1 cellular context compared by ENCODE assay signal in the genomic region with DNA sequence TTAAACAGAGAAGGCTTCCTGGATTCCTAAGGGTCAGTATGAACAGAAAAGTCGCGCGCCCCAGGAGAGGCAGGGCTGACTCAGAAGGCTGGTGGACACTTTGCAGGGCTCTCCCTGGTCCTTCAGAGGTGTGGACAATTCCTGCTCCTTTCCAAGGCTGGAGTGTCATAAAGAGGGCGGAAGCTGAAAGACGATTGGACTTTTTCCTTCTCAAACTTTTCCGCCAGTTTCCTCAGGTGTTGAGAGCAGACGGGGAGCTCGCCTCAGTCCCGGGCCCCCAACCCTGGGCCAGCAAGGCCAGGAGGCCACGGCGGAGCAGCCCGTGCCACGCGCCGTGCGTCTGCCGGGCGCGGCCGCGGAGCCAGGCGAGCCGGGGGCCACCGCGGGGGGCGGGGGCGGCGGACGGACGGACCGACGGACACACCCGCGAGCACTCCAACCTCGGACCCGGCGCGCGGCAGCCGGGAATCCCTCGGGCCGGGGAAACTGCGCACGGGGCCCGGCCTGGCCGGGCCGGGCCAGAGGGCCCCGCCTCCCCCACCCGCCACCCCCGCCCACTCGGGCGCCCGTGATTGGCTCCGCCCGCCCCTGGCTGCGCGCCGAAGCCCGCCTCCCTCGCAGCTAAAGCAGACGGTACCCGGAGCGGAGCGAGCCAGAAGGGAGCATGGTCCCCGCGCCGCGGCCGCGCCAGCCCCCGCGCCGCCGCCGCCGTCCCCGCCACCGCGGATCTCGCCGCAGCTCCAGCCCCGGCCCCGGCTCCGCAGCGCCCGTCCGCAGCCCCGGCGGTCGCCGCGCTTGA.
TF ChIP-seq lines count a peak whose summit lies in the region.

TSS of gene KLHL29 (plus strand) at position 629 of the 799 bp plus-strand sequence. CDS start 177,018 bp downstream, outside the sequence.

TF ChIP-seq in GM23338, 12 proteins besides CTCF, POLR2A, EP300 and RAD21:
- no peak for TF ChIP-seq ZNF462 (CRISPR knock-in tag; IDR thresholded peaks at IDR 0.05)
- TF ChIP-seq JUNB (IDR thresholded peaks at IDR 0.05; ENCODE audit: unreplicated experiment) = no peak
- TF ChIP-seq EZH2phosphoT487 (IDR thresholded peaks at IDR 0.05; ENCODE audit: unreplicated experiment) = no peak
- no peak for TF ChIP-seq ZNF114 (CRISPR knock-in tag; IDR thresholded peaks at IDR 0.05)
- TF ChIP-seq ZNF331 (CRISPR knock-in tag; IDR thresholded peaks at IDR 0.05; ENCODE audit: low read depth) = no peak
- peak; percentile 56; the same call in 1 of the 2 replicates for TF ChIP-seq POLR2AphosphoS5 (IDR thresholded peaks at IDR 0.05; ENCODE audit: low read depth)
- no peak for TF ChIP-seq NANOG (IDR thresholded peaks at IDR 0.05; ENCODE audit: borderline replicate concordance)
- TF ChIP-seq, protein P1, sequence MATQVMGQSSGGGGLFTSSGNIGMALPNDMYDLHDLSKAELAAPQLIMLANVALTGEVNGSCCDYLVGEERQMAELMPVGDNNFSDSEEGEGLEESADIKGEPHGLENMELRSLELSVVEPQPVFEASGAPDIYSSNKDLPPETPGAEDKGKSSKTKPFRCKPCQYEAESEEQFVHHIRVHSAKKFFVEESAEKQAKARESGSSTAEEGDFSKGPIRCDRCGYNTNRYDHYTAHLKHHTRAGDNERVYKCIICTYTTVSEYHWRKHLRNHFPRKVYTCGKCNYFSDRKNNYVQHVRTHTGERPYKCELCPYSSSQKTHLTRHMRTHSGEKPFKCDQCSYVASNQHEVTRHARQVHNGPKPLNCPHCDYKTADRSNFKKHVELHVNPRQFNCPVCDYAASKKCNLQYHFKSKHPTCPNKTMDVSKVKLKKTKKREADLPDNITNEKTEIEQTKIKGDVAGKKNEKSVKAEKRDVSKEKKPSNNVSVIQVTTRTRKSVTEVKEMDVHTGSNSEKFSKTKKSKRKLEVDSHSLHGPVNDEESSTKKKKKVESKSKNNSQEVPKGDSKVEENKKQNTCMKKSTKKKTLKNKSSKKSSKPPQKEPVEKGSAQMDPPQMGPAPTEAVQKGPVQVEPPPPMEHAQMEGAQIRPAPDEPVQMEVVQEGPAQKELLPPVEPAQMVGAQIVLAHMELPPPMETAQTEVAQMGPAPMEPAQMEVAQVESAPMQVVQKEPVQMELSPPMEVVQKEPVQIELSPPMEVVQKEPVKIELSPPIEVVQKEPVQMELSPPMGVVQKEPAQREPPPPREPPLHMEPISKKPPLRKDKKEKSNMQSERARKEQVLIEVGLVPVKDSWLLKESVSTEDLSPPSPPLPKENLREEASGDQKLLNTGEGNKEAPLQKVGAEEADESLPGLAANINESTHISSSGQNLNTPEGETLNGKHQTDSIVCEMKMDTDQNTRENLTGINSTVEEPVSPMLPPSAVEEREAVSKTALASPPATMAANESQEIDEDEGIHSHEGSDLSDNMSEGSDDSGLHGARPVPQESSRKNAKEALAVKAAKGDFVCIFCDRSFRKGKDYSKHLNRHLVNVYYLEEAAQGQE (IDR thresholded peaks at IDR 0.05; ENCODE audit: unreplicated experiment) = no peak
- peak; percentile 30 for TF ChIP-seq EZH2 (IDR thresholded peaks at IDR 0.05; ENCODE audit: low read depth, unreplicated experiment)
- TF ChIP-seq ETS1 (IDR thresholded peaks at IDR 0.05) = no peak
- no peak for TF ChIP-seq CREB1 (CRISPR knock-in tag; IDR thresholded peaks at IDR 0.05; ENCODE audit: low read depth)
- TF ChIP-seq STAT1 (IDR thresholded peaks at IDR 0.05; ENCODE audit: unreplicated experiment) = no peak
